ENCODE assay signal across 18 cellular contexts in genomic region chr5:73380052-73380451, GRCh38.
DNase-seq lines count a peak whose midpoint lies in the region; ATAC-seq lines count a peak whose summit lies in the region.
"Had no signal": no experiment of that assay in that cellular context is flagged by ENCODE, and none has a peak within 500 bp of the region (broad histone marks: within the 10 kb centered on the region; RNA-seq: fewer than 3 reads in every experiment).

No MANE protein-coding gene starts in this region.

- peaks cover 56% of the 10 kb centered on the region for H3K27me3 ChIP-seq in CD4-positive, alpha-beta memory T cell (ENCODE audit: insufficient read depth, low read length)
- H3K27me3 ChIP-seq in CD8-positive, alpha-beta memory T cell (ENCODE audit: insufficient read depth, low read length, poor library complexity, severe bottlenecking): peaks cover 55% of the 10 kb centered on the region
- H3K27me3 ChIP-seq in mesenchymal stem cell (ENCODE audit: control insufficient read depth in 1 of 2, insufficient read depth in 1 of 2, low read length in 2 of 2): peaks cover 0 to 49% of the 10 kb centered on the region in 2 experiments
- H3K27me3 ChIP-seq: BLaER1, SJCRH30 had no signal

- H3K27ac ChIP-seq in CD4-positive, alpha-beta memory T cell (ENCODE audit: low read depth, low read length): no peak overlapping the region
- H3K27ac ChIP-seq in CD8-positive, alpha-beta memory T cell (ENCODE audit: low read depth, low read length): no peak overlapping the region
- no peak overlapping the region for H3K27ac ChIP-seq in mesenchymal stem cell (ENCODE audit: low read length, poor library complexity, severe bottlenecking)
- H3K27ac ChIP-seq: BLaER1, GM23248, KMS-11, RWPE1, SJCRH30 had no signal

- H4K91ac ChIP-seq in mesenchymal stem cell (ENCODE audit: low read length): no peak overlapping the region

- no peak overlapping the region for H2AFZ ChIP-seq in mesenchymal stem cell (ENCODE audit: low read depth, low read length)
- H2AFZ ChIP-seq: GM23248 had no signal

- H3K18ac ChIP-seq in mesenchymal stem cell (ENCODE audit: low read depth in 1 of 2, low read length in 2 of 2): no peak overlapping the region

- no peak overlapping the region for H3K23ac ChIP-seq in mesenchymal stem cell (ENCODE audit: low read length in 2 of 2)

- no peak overlapping the region for H2BK15ac ChIP-seq in mesenchymal stem cell (ENCODE audit: low read depth, poor library complexity, severe bottlenecking)

- peak overlapping the region in 1 of 2 experiments; percentile 69 for H2BK12ac ChIP-seq in mesenchymal stem cell (ENCODE audit: low read length in 2 of 2)

- CTCF ChIA-PET in CD4-positive, alpha-beta memory T cell (lab: Charles Lee; ENCODE audit: partially characterized antibody): no interaction called here
- CTCF ChIA-PET in CD8-positive, alpha-beta memory T cell (lab: Charles Lee): no interaction called here
- CTCF ChIA-PET in activated CD8-positive, alpha-beta T cell treated with anti-CD3 and anti-CD28 coated beads, Interleukin-2, amount 10 ng/mL, durations not matched to agents 7 days and 5 days (lab: Charles Lee): no interaction called here

- intact Hi-C loops in CD4-positive, alpha-beta memory T cell (cut with micrococcal nuclease): no loop called here

- peaks cover 0 to 6% of the 10 kb centered on the region in 2 donors for H3K9me3 ChIP-seq in CD4-positive, alpha-beta memory T cell (ENCODE audit: control insufficient read depth in 1 of 2, low read length in 2 of 2)
- H3K9me3 ChIP-seq in CD8-positive, alpha-beta memory T cell (ENCODE audit: low read length): peaks cover 3% of the 10 kb centered on the region
- H3K9me3 ChIP-seq in mesenchymal stem cell (ENCODE audit: control insufficient read depth, low read length): peaks cover 27% of the 10 kb centered on the region

- peaks cover 25% of the 10 kb centered on the region for H3K4me1 ChIP-seq in CD4-positive, alpha-beta memory T cell (ENCODE audit: insufficient read depth, low read length)
- H3K4me1 ChIP-seq in CD8-positive, alpha-beta memory T cell (ENCODE audit: insufficient read depth, low read length): peaks cover 23% of the 10 kb centered on the region
- peaks cover 8% of the 10 kb centered on the region for H3K4me1 ChIP-seq in mesenchymal stem cell (ENCODE audit: control insufficient read depth, insufficient read depth, low read depth, low read length)
- H3K4me1 ChIP-seq: BLaER1 had no signal

- H3K36me3 ChIP-seq in CD4-positive, alpha-beta memory T cell (ENCODE audit: insufficient read depth, low read length): no peaks in the 10 kb centered on the region
- H3K36me3 ChIP-seq in CD8-positive, alpha-beta memory T cell (ENCODE audit: insufficient read depth, low read length): no peaks in the 10 kb centered on the region
- H3K36me3 ChIP-seq in mesenchymal stem cell (ENCODE audit: control insufficient read depth in 1 of 2, insufficient read depth in 2 of 2, low read depth in 1 of 2, low read length in 2 of 2): peaks cover 0 to 7% of the 10 kb centered on the region in 2 experiments
- H3K36me3 ChIP-seq: BLaER1, SJCRH30 had no signal

- POLR2A ChIA-PET in CD4-positive, alpha-beta memory T cell (lab: Charles Lee; ENCODE audit: partially characterized antibody): no interaction called here
- POLR2A ChIA-PET in CD8-positive, alpha-beta memory T cell (lab: Charles Lee): no interaction called here
- POLR2A ChIA-PET in activated CD8-positive, alpha-beta T cell treated with anti-CD3 and anti-CD28 coated beads, Interleukin-2, amount 10 ng/mL, durations not matched to agents 7 days and 5 days (lab: Charles Lee): no interaction called here

- H2BK5ac ChIP-seq in mesenchymal stem cell (ENCODE audit: low read depth, low read length, poor library complexity, severe bottlenecking): no peak overlapping the region

- no peaks in the 10 kb centered on the region for H3K79me1 ChIP-seq in mesenchymal stem cell (replicated peaks; ENCODE audit: low read length, poor library complexity, severe bottlenecking)

- peaks cover 2 to 3% of the 10 kb centered on the region in 2 donors for H3K36me3 Mint-ChIP-seq in CD4-positive, alpha-beta memory T cell
- H3K36me3 Mint-ChIP-seq in CD8-positive, alpha-beta memory T cell: peaks cover 0 to 3% (median 0%) of the 10 kb centered on the region in 3 donors
- peaks cover 20% of the 10 kb centered on the region for H3K36me3 Mint-ChIP-seq in activated CD8-positive, alpha-beta T cell treated with anti-CD3 and anti-CD28 coated beads, Interleukin-2, amount 10 ng/mL, durations not matched to agents 7 days and 5 days (ENCODE audit: low read depth)

- peak overlapping the region in 5 of 8 donors; percentile 40 to 81 (median 63) for H3K4me3 Mint-ChIP-seq in CD4-positive, alpha-beta memory T cell
- peak overlapping the region in 6 of 7 donors; percentile 20 to 70 (median 54) for H3K4me3 Mint-ChIP-seq in CD8-positive, alpha-beta memory T cell
- H3K4me3 Mint-ChIP-seq in activated CD8-positive, alpha-beta T cell treated with anti-CD3 and anti-CD28 coated beads, Interleukin-2, amount 10 ng/mL, durations not matched to agents 7 days and 5 days: no peak overlapping the region

- no peak overlapping the region for H2AK5ac ChIP-seq in mesenchymal stem cell (ENCODE audit: low read length, severe bottlenecking)

- H3K27ac Mint-ChIP-seq in CD4-positive, alpha-beta memory T cell: peak overlapping the region in 1 of 7 donors; percentile 29
- H3K27ac Mint-ChIP-seq in CD8-positive, alpha-beta memory T cell: peak overlapping the region in 1 of 8 donors; percentile 15
- H3K27ac Mint-ChIP-seq in activated CD8-positive, alpha-beta T cell treated with anti-CD3 and anti-CD28 coated beads, Interleukin-2, amount 10 ng/mL, durations not matched to agents 7 days and 5 days: peak overlapping the region; percentile 15

- no peak overlapping the region for H2BK120ac ChIP-seq in mesenchymal stem cell (ENCODE audit: low read depth, low read length)

- H3K4me3 ChIP-seq in CD4-positive, alpha-beta memory T cell (ENCODE audit: low read length in 2 of 2): no peak overlapping the region
- no peak overlapping the region for H3K4me3 ChIP-seq in CD8-positive, alpha-beta memory T cell (ENCODE audit: low read length)
- no peak overlapping the region for H3K4me3 ChIP-seq in mesenchymal stem cell (ENCODE audit: insufficient read depth in 1 of 2, low read depth in 1 of 2, low read length in 2 of 2)
- H3K4me3 ChIP-seq: BLaER1, GM23248, SJCRH30 had no signal

- no peak overlapping the region for H3K14ac ChIP-seq in mesenchymal stem cell (ENCODE audit: low read length in 2 of 2)

- peaks cover 6 to 39% (median 19%) of the 10 kb centered on the region in 4 donors for H3K4me1 Mint-ChIP-seq in CD4-positive, alpha-beta memory T cell
- peaks cover 15 to 23% (median 18%) of the 10 kb centered on the region in 3 donors for H3K4me1 Mint-ChIP-seq in CD8-positive, alpha-beta memory T cell
- H3K4me1 Mint-ChIP-seq in activated CD8-positive, alpha-beta T cell treated with anti-CD3 and anti-CD28 coated beads, Interleukin-2, amount 10 ng/mL, durations not matched to agents 7 days and 5 days (ENCODE audit: low read depth): peaks cover 6% of the 10 kb centered on the region

- H3K9me3 Mint-ChIP-seq in CD4-positive, alpha-beta memory T cell: peaks cover 0 to 27% (median 14%) of the 10 kb centered on the region in 8 donors
- H3K9me3 Mint-ChIP-seq in CD8-positive, alpha-beta memory T cell: peaks cover 8 to 19% (median 14%) of the 10 kb centered on the region in 5 donors
- peaks cover 15% of the 10 kb centered on the region for H3K9me3 Mint-ChIP-seq in activated CD8-positive, alpha-beta T cell treated with anti-CD3 and anti-CD28 coated beads, Interleukin-2, amount 10 ng/mL, durations not matched to agents 7 days and 5 days (ENCODE audit: insufficient read depth)

- H3K4ac ChIP-seq in mesenchymal stem cell (ENCODE audit: low read depth in 1 of 2, low read length in 2 of 2): no peak overlapping the region

- 97% methylated on average over 19 of the region's 19 CpGs for WGBS in mesenchymal stem cell

- ATAC-seq in activated CD8-positive, alpha-beta T cell treated with anti-CD3 and anti-CD28 coated beads, Interleukin-2, amount 10 ng/mL, durations not matched to agents 7 days and 5 days: no peak
- ATAC-seq in HG03432 (IDR thresholded peaks at IDR 0.05; ENCODE audit: unreplicated experiment): no peak

- H3K9ac ChIP-seq in mesenchymal stem cell (ENCODE audit: low read length): no peak overlapping the region
- H3K9ac ChIP-seq: BLaER1, GM23248, KMS-11 had no signal

- DNase-seq in CD4-positive, alpha-beta memory T cell: peak in 1 of 5 donors; percentile 11
- DNase-seq in CD8-positive, alpha-beta memory T cell: no peak
- no peak for DNase-seq in activated CD8-positive, alpha-beta T cell treated with anti-CD3 and anti-CD28 coated beads, Interleukin-2, amount 10 ng/mL, durations not matched to agents 7 days and 5 days
- DNase-seq in mesenchymal stem cell (no peak), SHP77 (lab: John Stamatoyannopoulos, UW) (no peak)
- no peak for DNase-seq in effector CD4-positive, alpha-beta T cell
- DNase-seq in NK-92 treated with Interleukin-12 subunit alpha and Interleukin-12 subunit beta, amount 100 ng/mL, for 24 hours (lab: John Stamatoyannopoulos, UW): no peak
- DNase-seq: DND-41, GM23248, NCI-H1436 treated with DMSO at 0.1 percent for 48 hours, NCI-H2029 treated with DMSO at 0.1 percent for 48 hours, NCI-H2171 treated with DMSO at 0.1 percent for 48 hours, NCI-H748 treated with DMSO at 0.1 percent for 48 hours, SJCRH30 had no signal

- no peak overlapping the region for H3K4me2 ChIP-seq in mesenchymal stem cell (ENCODE audit: low read length, poor library complexity, severe bottlenecking)
- H3K4me2 ChIP-seq: BLaER1, KMS-11 had no signal

- peaks cover 55 to 60% of the 10 kb centered on the region in 2 donors for H3K27me3 Mint-ChIP-seq in CD4-positive, alpha-beta memory T cell
- peaks cover 64 to 76% of the 10 kb centered on the region in 2 donors for H3K27me3 Mint-ChIP-seq in CD8-positive, alpha-beta memory T cell
- H3K27me3 Mint-ChIP-seq in activated CD8-positive, alpha-beta T cell treated with anti-CD3 and anti-CD28 coated beads, Interleukin-2, amount 10 ng/mL, durations not matched to agents 7 days and 5 days (ENCODE audit: low read depth): peaks cover 75% of the 10 kb centered on the region

- peak overlapping the region; percentile 32 for H4K8ac ChIP-seq in mesenchymal stem cell (ENCODE audit: low read length)
